8 cellular contexts compared by ENCODE assay signal in the genomic region with DNA sequence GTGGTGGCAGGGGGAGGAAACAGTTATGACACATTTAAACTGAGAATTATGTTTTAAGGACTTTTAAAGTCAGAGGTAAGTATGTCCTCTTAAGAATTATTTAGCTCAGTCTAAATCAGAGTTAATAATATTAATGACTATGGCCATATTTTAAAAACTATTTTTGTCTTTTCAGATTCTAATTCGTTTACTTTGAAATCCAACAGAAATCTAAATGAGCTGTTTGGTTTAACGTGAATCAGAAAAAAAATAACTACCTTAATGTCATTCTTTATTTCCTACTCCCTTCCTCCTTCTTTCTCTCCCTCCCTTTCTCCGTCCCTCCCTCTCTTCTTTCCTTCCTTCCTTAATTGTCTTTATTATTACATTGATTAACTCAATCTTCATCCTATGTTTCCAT.
"Had no signal": no experiment of that assay in that cellular context is flagged by ENCODE, and none has a peak within 500 bp of the region (broad histone marks: within the 10 kb centered on the region; RNA-seq: fewer than 3 reads in every experiment).

No MANE protein-coding gene starts in this region.

- DNase-seq: GDM1, GF-D8 had no signal

- ATAC-seq: GM12878 had no signal

- H3K4me3 ChIP-seq: GM12878 had no signal

- FAIRE-seq: G401.6, GM12878, GM12891, GM12892, GM18507, GM19239 had no signal
